Comparison of ENCODE assay signal across 9 cellular contexts in the genomic region with DNA sequence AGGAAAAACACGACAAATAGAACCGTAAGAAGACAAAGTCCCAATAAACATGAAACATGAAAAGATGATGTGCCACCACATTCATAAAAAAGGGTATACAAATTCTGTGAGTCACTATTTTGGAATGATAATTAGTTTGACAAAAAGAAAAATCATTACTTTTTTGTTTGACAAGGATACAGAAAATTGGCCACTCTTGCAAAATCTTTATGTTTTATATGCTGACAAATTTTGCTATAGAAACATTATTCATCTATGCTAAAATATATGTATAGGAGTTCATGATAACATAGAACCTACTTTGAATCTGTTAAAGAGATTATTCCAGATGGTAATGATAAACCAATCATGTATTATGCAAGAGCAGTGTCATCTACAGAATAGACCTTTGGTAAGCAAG.
"Had no signal": no experiment of that assay in that cellular context is flagged by ENCODE, and none has a peak within 500 bp of the region (broad histone marks: within the 10 kb centered on the region; RNA-seq: fewer than 3 reads in every experiment).

No MANE protein-coding gene starts in this region.

- ATAC-seq: HCT116, K562 had no signal

- H3K9ac ChIP-seq: GM23248 had no signal

- H3K27ac ChIP-seq: GM23248, HL-60 had no signal

- H3K4me3 ChIP-seq: GM23248, HAP-1, K562 had no signal

- DNase-seq: GM23248, GOT3, H7, HFFc6, IMR-90 had no signal

- H3K4me1 ChIP-seq: HAP-1 had no signal

- H3K36me3 ChIP-seq: HAP-1 had no signal

- H2AFZ ChIP-seq: GM23248 had no signal

- H3K9me3 ChIP-seq: HAP-1 had no signal
